ENCODE assay signal across 14 cellular contexts in the genomic region with DNA sequence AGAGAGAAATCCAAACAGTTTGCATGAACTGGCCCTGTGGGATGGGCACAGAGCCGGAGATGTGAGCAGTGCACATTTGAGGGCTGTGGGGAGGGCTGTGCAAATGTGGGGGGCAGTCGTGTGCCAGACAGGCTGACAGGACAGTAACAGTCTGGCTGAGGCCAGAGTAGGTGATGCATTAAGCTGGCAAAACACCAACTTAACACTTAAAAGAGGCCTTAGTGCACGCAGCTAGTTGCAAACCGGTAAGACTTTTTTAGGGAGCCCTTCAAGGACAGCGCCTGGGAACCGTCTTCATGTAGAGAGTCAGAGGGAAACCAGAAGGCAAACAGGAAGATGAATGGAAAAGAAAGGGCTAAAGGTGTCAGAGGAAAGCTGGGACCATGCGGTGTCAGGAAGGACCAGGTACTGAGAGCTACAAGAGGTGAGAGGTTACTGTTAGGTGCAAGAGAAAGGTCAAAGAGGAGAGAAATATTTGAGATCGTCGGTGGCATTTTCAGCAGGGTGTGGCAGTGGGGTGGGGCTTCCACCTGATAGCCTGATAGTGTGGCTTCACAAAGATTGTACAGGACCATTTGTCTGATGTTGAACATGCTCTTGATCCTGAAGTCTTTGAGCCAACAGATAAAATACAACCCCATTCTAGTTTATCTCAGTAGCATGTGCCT. TPM values are rescaled to one million over a fixed set of nuclear protein-coding genes. Genes with fewer than 3 reads are reported as not detected.
DNase-seq lines count a peak whose midpoint lies in the region; ATAC-seq and TF ChIP-seq lines count a peak whose summit lies in the region.
"Had no signal": no experiment of that assay in that cellular context is flagged by ENCODE, and none has a peak within 500 bp of the region (broad histone marks: within the 10 kb centered on the region; RNA-seq: fewer than 3 reads in every experiment).

No MANE protein-coding gene starts in this region.

- H2AFZ ChIP-seq in mammary epithelial cell (ENCODE audit: low read depth, low read length): peak overlapping the region; percentile 68

- peaks cover 22% of the 10 kb centered on the region for H3K4me1 ChIP-seq in mammary epithelial cell (ENCODE audit: insufficient read depth, low read length)
- H3K4me1 ChIP-seq in transverse colon: peaks cover 0 to 14% (median 2%) of the 10 kb centered on the region in 4 donors
- H3K4me1 ChIP-seq: Peyer's patch had no signal

- TF ChIP-seq POLR2A in transverse colon (IDR thresholded peaks at IDR 0.05): no peak

- no peak for ATAC-seq in left lobe of liver
- no peak for ATAC-seq in HG03520 (IDR thresholded peaks at IDR 0.05; ENCODE audit: unreplicated experiment)
- no peak for ATAC-seq in HG03039 (IDR thresholded peaks at IDR 0.05; ENCODE audit: unreplicated experiment)
- ATAC-seq: stimulated activated naive B cell treated with anti-CD40 and anti-IgM and Interleukin-4, amounts not matched to agents 10 μg/mL and 1 μg/mL and 100 μg/mL, for 72 hours had no signal

- no peak overlapping the region for H3K4me3 ChIP-seq in mammary epithelial cell (replicated peaks in 1 of 3; ENCODE audit: insufficient read depth in 1 of 3, low read depth in 2 of 3, low read length in 3 of 3)
- H3K4me3 ChIP-seq in transverse colon: no peak overlapping the region
- H3K4me3 ChIP-seq: Peyer's patch had no signal

- H3K4me2 ChIP-seq in mammary epithelial cell (ENCODE audit: insufficient read depth, low read depth, low read length): peak overlapping the region; percentile 57

- no peaks in the 10 kb centered on the region for H4K20me1 ChIP-seq in mammary epithelial cell (ENCODE audit: insufficient read depth, low read length)

- H3K9ac ChIP-seq in mammary epithelial cell (ENCODE audit: insufficient read depth, low read length): no peak overlapping the region

- 6% methylated on average over 8 of the region's 9 CpGs for WGBS in mammary epithelial cell (ENCODE audit: low coverage, missing lambda C conversion rate)
- 50 to 61% methylated on average over 7 to 9 of the region's 9 CpGs for WGBS in transverse colon (ENCODE audit: low coverage in 1 of 2), 2 donors

- no peak overlapping the region for H3K27ac ChIP-seq in mammary epithelial cell (ENCODE audit: insufficient read depth, low read depth, low read length)
- peak overlapping the region; percentile 1 to 71 (median 52) for H3K27ac ChIP-seq in transverse colon
- H3K27ac ChIP-seq: 22Rv1 had no signal

- H3K36me3 ChIP-seq in mammary epithelial cell (ENCODE audit: insufficient read depth, low read length): no peaks in the 10 kb centered on the region
- H3K36me3 ChIP-seq in transverse colon: no peaks in the 10 kb centered on the region
- H3K36me3 ChIP-seq: Peyer's patch had no signal

- CTCF ChIA-PET in mammary epithelial cell (lab: Charles Lee; ENCODE audit: low non-redundant PET): no interaction called here

- no TSS peak for BruUV-seq in mammary epithelial cell (replicated peaks; lab: Mats Ljungman, UMichigan)

- TF ChIP-seq EP300 in transverse colon (IDR thresholded peaks at IDR 0.05; ENCODE audit: low read depth): no peak

- TF ChIP-seq CTCF in mammary epithelial cell (conservative IDR thresholded peaks at IDR 0.05 in 1 of 2, IDR thresholded peaks at IDR 0.05 in 1 of 2; ENCODE audit: extremely low read depth in 1 of 2, insufficient read depth in 1 of 2, low read depth in 1 of 2, low read length in 2 of 2) (no peak), transverse colon (IDR thresholded peaks at IDR 0.05) (no peak)

- intact Hi-C loops in mammary epithelial cell (cut with micrococcal nuclease): loop anchor here (5.0 kb wide), 1 partner anchor 38 kb away; no protein-coding TSS in a partner anchor
- intact Hi-C loops in transverse colon (cut with DNase I; ENCODE audit: low total_unique reads): no loop called here

- H3K9me3 ChIP-seq in mammary epithelial cell (replicated peaks; ENCODE audit: insufficient read depth, low read length) (no peaks in the 10 kb centered on the region), transverse colon (no peaks in the 10 kb centered on the region)
- H3K9me3 ChIP-seq: Peyer's patch had no signal

- in situ Hi-C loops in mammary epithelial cell (cut with MboI; ENCODE audit: low sequenced_read_pairs in 2 of 2) (no loop called here), transverse colon (cut with MboI; ENCODE audit: low pct_ligation_motif_present in 1 of 4, low pct_unique_long_range_greater_than_20kb in 1 of 4, low sequenced_read_pairs in 3 of 4) (no loop called here)

- H3K27me3 ChIP-seq in mammary epithelial cell (ENCODE audit: insufficient read depth, low read length): no peaks in the 10 kb centered on the region
- H3K27me3 ChIP-seq in transverse colon: no peaks in the 10 kb centered on the region
- H3K27me3 ChIP-seq: Peyer's patch had no signal

- no peaks in the 10 kb centered on the region for H3K79me2 ChIP-seq in mammary epithelial cell (ENCODE audit: insufficient read depth, low read length)

- dilution Hi-C loops in mammary epithelial cell (cut with HindIII; ENCODE audit: low sequenced_read_pairs): no loop called here

- DNase-seq in DMS 273 (lab: John Stamatoyannopoulos, UW; ENCODE audit: unreplicated experiment): peak; percentile 15
- DNase-seq in DMS 273 treated with DMSO at 0.1 percent for 48 hours (lab: John Stamatoyannopoulos, UW): no peak
- peak; percentile 47 for DNase-seq in mammary epithelial cell
- peak; percentile 16 for DNase-seq in left lobe of liver (ENCODE audit: low spot score)
- DNase-seq in transverse colon: no peak
- DNase-seq in activated gamma-delta T cell treated with Interleukin-2 at 50 U/mL for 16 hours: no peak
- DNase-seq: activated CD4-positive, alpha-beta T cell treated with anti-CD3 and anti-CD28 coated beads for 4 hours; activated naive CD8-positive, alpha-beta T cell treated with anti-CD3 and anti-CD28 coated beads, Interleukin-2, amount 10 ng/mL, durations not matched to agents 7 days and 5 days; NCI-H1092; stimulated activated naive B cell treated with anti-CD40 and anti-IgM and Interleukin-4, amounts not matched to agents 10 μg/mL and 1 μg/mL and 100 μg/mL, for 72 hours had no signal

RNA-seq across cellular contexts. Expression of gene CHD2, which starts 30.0 kb away (rescaled TPM):
- total RNA-seq in mammary epithelial cell (100 to 1,000 TPM in 1 of 2 donors, 10 to 100 TPM in 1; 65.0 to 103 TPM), left lobe of liver (53.1 TPM), transverse colon (100 to 1,000 TPM in 3 of 4 donors, 10 to 100 TPM in 1; 90.5 to 190 (median 138) TPM)
- 16.9 TPM for polyA plus RNA-seq in mammary epithelial cell
- 67.0 TPM for polyA minus RNA-seq in mammary epithelial cell

Comparison
In these comparisons a context has a peak if more than half of its experiments do, and no peak if none do; other contexts are left out.
1. DNase-seq: peak in DMS 273 (single experiment), mammary epithelial cell (single experiment) and left lobe of liver (single experiment); none in DMS 273 treated with DMSO at 0.1 percent for 48 hours (single experiment), transverse colon (single experiment) and activated gamma-delta T cell treated with Interleukin-2 at 50 U/mL for 16 hours (single experiment).